1 cellular context compared by ENCODE assay signal in genomic region chrX:110002300-110003166, GRCh38.
TF ChIP-seq lines count a peak whose summit lies in the region.

Gene TMEM164, plus strand, starts transcription at chrX:110003114. Its CDS starts 661 bp downstream, at chrX:110003775.

TF ChIP-seq in K562, 482 proteins besides CTCF, POLR2A, EP300 and RAD21 (continued from another document and continues in another):
- TF ChIP-seq, protein P1, sequence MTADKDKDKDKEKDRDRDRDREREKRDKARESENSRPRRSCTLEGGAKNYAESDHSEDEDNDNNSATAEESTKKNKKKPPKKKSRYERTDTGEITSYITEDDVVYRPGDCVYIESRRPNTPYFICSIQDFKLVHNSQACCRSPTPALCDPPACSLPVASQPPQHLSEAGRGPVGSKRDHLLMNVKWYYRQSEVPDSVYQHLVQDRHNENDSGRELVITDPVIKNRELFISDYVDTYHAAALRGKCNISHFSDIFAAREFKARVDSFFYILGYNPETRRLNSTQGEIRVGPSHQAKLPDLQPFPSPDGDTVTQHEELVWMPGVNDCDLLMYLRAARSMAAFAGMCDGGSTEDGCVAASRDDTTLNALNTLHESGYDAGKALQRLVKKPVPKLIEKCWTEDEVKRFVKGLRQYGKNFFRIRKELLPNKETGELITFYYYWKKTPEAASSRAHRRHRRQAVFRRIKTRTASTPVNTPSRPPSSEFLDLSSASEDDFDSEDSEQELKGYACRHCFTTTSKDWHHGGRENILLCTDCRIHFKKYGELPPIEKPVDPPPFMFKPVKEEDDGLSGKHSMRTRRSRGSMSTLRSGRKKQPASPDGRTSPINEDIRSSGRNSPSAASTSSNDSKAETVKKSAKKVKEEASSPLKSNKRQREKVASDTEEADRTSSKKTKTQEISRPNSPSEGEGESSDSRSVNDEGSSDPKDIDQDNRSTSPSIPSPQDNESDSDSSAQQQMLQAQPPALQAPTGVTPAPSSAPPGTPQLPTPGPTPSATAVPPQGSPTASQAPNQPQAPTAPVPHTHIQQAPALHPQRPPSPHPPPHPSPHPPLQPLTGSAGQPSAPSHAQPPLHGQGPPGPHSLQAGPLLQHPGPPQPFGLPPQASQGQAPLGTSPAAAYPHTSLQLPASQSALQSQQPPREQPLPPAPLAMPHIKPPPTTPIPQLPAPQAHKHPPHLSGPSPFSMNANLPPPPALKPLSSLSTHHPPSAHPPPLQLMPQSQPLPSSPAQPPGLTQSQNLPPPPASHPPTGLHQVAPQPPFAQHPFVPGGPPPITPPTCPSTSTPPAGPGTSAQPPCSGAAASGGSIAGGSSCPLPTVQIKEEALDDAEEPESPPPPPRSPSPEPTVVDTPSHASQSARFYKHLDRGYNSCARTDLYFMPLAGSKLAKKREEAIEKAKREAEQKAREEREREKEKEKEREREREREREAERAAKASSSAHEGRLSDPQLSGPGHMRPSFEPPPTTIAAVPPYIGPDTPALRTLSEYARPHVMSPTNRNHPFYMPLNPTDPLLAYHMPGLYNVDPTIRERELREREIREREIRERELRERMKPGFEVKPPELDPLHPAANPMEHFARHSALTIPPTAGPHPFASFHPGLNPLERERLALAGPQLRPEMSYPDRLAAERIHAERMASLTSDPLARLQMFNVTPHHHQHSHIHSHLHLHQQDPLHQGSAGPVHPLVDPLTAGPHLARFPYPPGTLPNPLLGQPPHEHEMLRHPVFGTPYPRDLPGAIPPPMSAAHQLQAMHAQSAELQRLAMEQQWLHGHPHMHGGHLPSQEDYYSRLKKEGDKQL (CRISPR knock-in tag; IDR thresholded peaks at IDR 0.05; ENCODE audit: borderline replicate concordance), result no peak
- no peak for TF ChIP-seq SRSF9 (IDR thresholded peaks at IDR 0.05; ENCODE audit: borderline replicate concordance, low read depth, low read length)
- no peak for TF ChIP-seq IRF2 (CRISPR knock-in tag; IDR thresholded peaks at IDR 0.05)
- TF ChIP-seq ELF2 (CRISPR knock-in tag; IDR thresholded peaks at IDR 0.05), result no peak
- TF ChIP-seq TAF15 (IDR thresholded peaks at IDR 0.05; ENCODE audit: low read depth, low read length), result no peak
- no peak for TF ChIP-seq ZHX1 (conservative IDR thresholded peaks at IDR 0.05; ENCODE audit: low read length)
- no peak for TF ChIP-seq HEY1 (CRISPR knock-in tag; IDR thresholded peaks at IDR 0.05; ENCODE audit: borderline replicate concordance)
- no peak for TF ChIP-seq RBM39 (optimal IDR thresholded peaks at IDR 0.05; ENCODE audit: low read depth, low read length)
- TF ChIP-seq ZKSCAN8 (CRISPR knock-in tag; IDR thresholded peaks at IDR 0.05), result no peak
- no peak for TF ChIP-seq ZC3H4 (CRISPR knock-in tag; IDR thresholded peaks at IDR 0.05; ENCODE audit: borderline replicate concordance)
- no peak for TF ChIP-seq ZNF23 (CRISPR knock-in tag; IDR thresholded peaks at IDR 0.05)
- peak; percentile 91 for TF ChIP-seq HLTF (IDR thresholded peaks at IDR 0.05)
- no peak; the same call in 1 of the 2 replicates for TF ChIP-seq EP400 (IDR thresholded peaks at IDR 0.05)
- TF ChIP-seq SMAD3 (CRISPR knock-in tag; conservative IDR thresholded peaks at IDR 0.05), result no peak
- TF ChIP-seq ETV5 (CRISPR knock-in tag; IDR thresholded peaks at IDR 0.05; ENCODE audit: low read depth), result no peak
- no peak; the same call in 1 of the 2 replicates for TF ChIP-seq MTA1 (IDR thresholded peaks at IDR 0.05; ENCODE audit: borderline replicate concordance)
- TF ChIP-seq HNRNPK (IDR thresholded peaks at IDR 0.05; ENCODE audit: low read depth, low read length, poor library complexity, severe bottlenecking), result peak; percentile 5
- TF ChIP-seq NFRKB (IDR thresholded peaks at IDR 0.05; ENCODE audit: low read depth), result 0 out of 2 replicates have a peak, but pooled peaks have one; percentile 55
- TF ChIP-seq SMARCB1 (IDR thresholded peaks at IDR 0.05; ENCODE audit: insufficient read length, low read depth), result no peak
- no peak for TF ChIP-seq ZNF274 (IDR thresholded peaks at IDR 0.05; ENCODE audit: borderline replicate concordance, low read depth, low read length)
- no peak for TF ChIP-seq CUX1 (CRISPR knock-in tag; IDR thresholded peaks at IDR 0.05)
- no peak for TF ChIP-seq ZNF699 (CRISPR knock-in tag; IDR thresholded peaks at IDR 0.05; ENCODE audit: insufficient replicate concordance)
- no peak for TF ChIP-seq ZNF165 (CRISPR knock-in tag; IDR thresholded peaks at IDR 0.05; ENCODE audit: borderline replicate concordance)
- TF ChIP-seq LARP7 (IDR thresholded peaks at IDR 0.05), result peak; percentile 92; the same call in 1 of the 2 replicates
- TF ChIP-seq HMG20B (CRISPR knock-in tag; IDR thresholded peaks at IDR 0.05), result no peak
- TF ChIP-seq LCOR (CRISPR knock-in tag; IDR thresholded peaks at IDR 0.05), result no peak
- TF ChIP-seq, protein P2, sequence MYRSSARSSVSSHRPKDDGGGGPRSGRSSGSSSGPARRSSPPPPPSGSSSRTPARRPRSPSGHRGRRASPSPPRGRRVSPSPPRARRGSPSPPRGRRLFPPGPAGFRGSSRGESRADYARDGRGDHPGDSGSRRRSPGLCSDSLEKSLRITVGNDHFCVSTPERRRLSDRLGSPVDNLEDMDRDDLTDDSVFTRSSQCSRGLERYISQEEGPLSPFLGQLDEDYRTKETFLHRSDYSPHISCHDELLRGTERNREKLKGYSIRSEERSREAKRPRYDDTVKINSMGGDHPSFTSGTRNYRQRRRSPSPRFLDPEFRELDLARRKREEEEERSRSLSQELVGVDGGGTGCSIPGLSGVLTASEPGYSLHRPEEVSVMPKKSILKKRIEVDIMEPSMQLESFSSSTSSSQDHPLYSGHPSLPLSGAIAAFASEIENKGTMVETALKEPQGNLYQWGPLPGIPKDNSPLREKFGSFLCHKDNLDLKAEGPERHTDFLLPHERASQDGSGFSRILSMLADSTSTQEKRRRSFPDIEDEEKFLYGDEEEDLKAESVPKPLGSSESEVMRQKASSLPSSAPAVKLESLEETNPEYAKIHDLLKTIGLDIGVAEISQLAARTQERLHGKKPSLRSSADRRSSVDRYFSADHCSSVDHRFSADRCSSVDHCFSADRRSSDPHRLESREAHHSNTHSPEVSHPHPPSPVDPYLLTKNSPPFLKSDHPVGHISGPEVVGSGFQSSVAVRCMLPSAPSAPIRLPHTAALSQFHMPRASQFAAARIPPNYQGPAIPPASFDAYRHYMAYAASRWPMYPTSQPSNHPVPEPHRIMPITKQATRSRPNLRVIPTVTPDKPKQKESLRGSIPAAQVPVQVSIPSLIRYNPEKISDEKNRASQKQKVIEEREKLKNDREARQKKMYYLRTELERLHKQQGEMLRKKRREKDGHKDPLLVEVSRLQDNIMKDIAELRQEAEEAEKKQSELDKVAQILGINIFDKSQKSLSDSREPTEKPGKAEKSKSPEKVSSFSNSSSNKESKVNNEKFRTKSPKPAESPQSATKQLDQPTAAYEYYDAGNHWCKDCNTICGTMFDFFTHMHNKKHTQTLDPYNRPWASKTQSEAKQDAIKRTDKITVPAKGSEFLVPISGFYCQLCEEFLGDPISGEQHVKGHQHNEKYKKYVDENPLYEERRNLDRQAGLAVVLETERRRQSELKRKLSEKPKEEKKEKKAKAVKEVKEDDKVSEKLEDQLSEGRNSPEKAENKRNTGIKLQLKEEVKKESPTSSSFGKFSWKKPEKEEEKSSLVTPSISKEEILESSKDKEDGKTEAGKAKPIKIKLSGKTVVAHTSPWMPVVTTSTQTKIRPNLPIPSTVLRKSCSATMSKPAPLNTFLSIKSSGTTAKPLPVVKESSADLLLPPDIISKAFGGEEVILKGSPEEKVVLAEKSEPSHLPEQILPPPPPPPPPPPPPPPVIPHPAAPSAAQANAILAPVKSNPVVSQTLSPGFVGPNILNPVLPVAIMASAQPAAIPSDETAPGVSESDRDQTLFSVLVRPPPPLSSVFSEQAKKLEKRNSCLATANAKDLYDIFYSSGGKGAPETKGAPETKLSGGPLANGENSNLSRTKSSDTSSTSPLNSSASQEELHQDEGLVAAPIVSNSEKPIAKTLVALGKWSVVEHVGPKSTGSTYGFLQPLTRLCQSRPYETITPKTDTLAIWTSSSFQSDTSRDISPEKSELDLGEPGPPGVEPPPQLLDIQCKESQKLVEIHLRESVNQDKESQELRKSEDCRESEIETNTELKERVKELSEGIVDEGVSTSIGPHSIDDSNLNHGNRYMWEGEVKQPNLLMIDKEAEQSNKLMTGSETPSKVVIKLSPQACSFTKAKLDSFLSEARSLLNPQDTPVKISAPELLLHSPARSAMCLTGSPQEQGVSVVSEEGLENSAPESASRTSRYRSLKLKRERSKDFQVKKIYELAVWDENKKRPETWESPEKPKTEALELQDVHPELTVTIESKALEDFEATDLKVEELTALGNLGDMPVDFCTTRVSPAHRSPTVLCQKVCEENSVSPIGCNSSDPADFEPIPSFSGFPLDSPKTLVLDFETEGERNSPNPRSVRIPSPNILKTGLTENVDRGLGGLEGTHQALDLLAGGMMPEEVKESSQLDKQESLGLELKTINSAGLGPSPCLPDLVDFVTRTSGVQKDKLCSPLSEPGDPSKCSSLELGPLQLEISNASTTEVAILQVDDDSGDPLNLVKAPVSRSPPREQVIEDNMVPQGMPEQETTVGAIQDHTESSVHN (IDR thresholded peaks at IDR 0.05; ENCODE audit: borderline replicate concordance in 1 of 2, low read depth in 1 of 2), result no peak
- TF ChIP-seq NFIX (CRISPR knock-in tag; IDR thresholded peaks at IDR 0.05; ENCODE audit: low read depth), result no peak
- TF ChIP-seq, protein P3, sequence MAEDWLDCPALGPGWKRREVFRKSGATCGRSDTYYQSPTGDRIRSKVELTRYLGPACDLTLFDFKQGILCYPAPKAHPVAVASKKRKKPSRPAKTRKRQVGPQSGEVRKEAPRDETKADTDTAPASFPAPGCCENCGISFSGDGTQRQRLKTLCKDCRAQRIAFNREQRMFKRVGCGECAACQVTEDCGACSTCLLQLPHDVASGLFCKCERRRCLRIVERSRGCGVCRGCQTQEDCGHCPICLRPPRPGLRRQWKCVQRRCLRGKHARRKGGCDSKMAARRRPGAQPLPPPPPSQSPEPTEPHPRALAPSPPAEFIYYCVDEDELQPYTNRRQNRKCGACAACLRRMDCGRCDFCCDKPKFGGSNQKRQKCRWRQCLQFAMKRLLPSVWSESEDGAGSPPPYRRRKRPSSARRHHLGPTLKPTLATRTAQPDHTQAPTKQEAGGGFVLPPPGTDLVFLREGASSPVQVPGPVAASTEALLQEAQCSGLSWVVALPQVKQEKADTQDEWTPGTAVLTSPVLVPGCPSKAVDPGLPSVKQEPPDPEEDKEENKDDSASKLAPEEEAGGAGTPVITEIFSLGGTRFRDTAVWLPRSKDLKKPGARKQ (CRISPR knock-in tag; IDR thresholded peaks at IDR 0.05), result no peak
- TF ChIP-seq SP2 (IDR thresholded peaks at IDR 0.05; ENCODE audit: extremely low read depth, low read depth, low read length, poor library complexity, severe bottlenecking), result no peak
- TF ChIP-seq, protein P4, sequence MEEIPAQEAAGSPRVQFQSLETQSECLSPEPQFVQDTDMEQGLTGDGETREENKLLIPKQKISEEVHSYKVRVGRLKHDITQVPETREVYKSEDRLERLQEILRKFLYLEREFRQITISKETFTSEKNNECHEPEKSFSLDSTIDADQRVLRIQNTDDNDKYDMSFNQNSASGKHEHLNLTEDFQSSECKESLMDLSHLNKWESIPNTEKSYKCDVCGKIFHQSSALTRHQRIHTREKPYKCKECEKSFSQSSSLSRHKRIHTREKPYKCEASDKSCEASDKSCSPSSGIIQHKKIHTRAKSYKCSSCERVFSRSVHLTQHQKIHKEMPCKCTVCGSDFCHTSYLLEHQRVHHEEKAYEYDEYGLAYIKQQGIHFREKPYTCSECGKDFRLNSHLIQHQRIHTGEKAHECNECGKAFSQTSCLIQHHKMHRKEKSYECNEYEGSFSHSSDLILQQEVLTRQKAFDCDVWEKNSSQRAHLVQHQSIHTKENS (CRISPR knock-in tag; IDR thresholded peaks at IDR 0.05), result no peak
- TF ChIP-seq PRMT5 (CRISPR knock-in tag; IDR thresholded peaks at IDR 0.05), result no peak
- no peak for TF ChIP-seq MIER1 (IDR thresholded peaks at IDR 0.05; ENCODE audit: low read depth)
- TF ChIP-seq ZNF551 (CRISPR knock-in tag; IDR thresholded peaks at IDR 0.05), result no peak
- no peak for TF ChIP-seq PTTG1 (tag; IDR thresholded peaks at IDR 0.05; ENCODE audit: low read depth)
